Comparison of ENCODE assay signal across 9 cellular contexts in genomic region chr11:124717421-124717785, GRCh38. TPM values are rescaled to one million over a fixed set of nuclear protein-coding genes. Genes with fewer than 3 reads are reported as not detected.
A peak's percentile ranks its signal among the peaks of the same experiment; 100 is the strongest.
DNase-seq lines count a peak whose midpoint lies in the region; ATAC-seq and TF ChIP-seq lines count a peak whose summit lies in the region.
"Had no signal": no experiment of that assay in that cellular context is flagged by ENCODE, and none has a peak within 500 bp of the region (broad histone marks: within the 10 kb centered on the region; RNA-seq: fewer than 3 reads in every experiment).

No MANE protein-coding gene starts in this region.

- TF ChIP-seq POLR2A in ovary (IDR thresholded peaks at IDR 0.05): no peak

- H3K4me3 ChIP-seq in fibroblast of pulmonary artery (replicated peaks; ENCODE audit: low read depth, low read length): peak overlapping the region; percentile 41
- no peak overlapping the region for H3K4me3 ChIP-seq in ovary

- DNase-seq in M059J (ENCODE audit: low read depth): peak; percentile 27
- DNase-seq in fibroblast of pulmonary artery (ENCODE audit: low read depth): peak; percentile 61
- DNase-seq in renal cortical epithelial cell (ENCODE audit: low read depth): peak; percentile 13
- no peak for DNase-seq in NOMO-1 treated with dmso at 0.1 percent for 144 hours (lab: John Stamatoyannopoulos, UW; ENCODE audit: unreplicated experiment)
- no peak for DNase-seq in caudate nucleus (lab: John Stamatoyannopoulos, UW)
- DNase-seq in ovary: no peak
- no peak for DNase-seq in SHP77 (lab: John Stamatoyannopoulos, UW)
- DNase-seq: SW 1271 had no signal

- TF ChIP-seq EP300 in ovary (IDR thresholded peaks at IDR 0.05): no peak

- peak; percentile 70 for ATAC-seq in GM19395 (IDR thresholded peaks at IDR 0.05; ENCODE audit: unreplicated experiment)

- intact Hi-C loops in ovary (cut with DNase I): no loop called here

- TF ChIP-seq CTCF in fibroblast of pulmonary artery (IDR thresholded peaks at IDR 0.05; ENCODE audit: low read length, missing control alignments) (no peak), ovary (IDR thresholded peaks at IDR 0.05) (no peak)

- WGBS in ovary, 3 donors: 10 to 17% (median 13%) methylated on average over 7 of the region's 7 CpGs

- H3K27ac ChIP-seq in caudate nucleus (ENCODE audit: low read depth, low read length) (no peak overlapping the region), ovary (peak overlapping the region in 1 of 2 donors; percentile 13)

- no peaks in the 10 kb centered on the region for H3K4me1 ChIP-seq in ovary (ENCODE audit: insufficient read depth)

- no peaks in the 10 kb centered on the region for H3K9me3 ChIP-seq in ovary

- H3K27me3 ChIP-seq in ovary: no peaks in the 10 kb centered on the region

- H3K36me3 ChIP-seq in ovary: no peaks in the 10 kb centered on the region

RNA-seq across cellular contexts. Expression of gene NRGN, which starts 22.3 kb away (rescaled TPM):
- total RNA-seq in M059J (2014; rRNA removed; shearing (Covaris generic)): 12.1 and 21.2 TPM in 2 replicates
- total RNA-seq in renal cortical epithelial cell (0.10 TPM in 1 of 2 replicates, not detected in the other), ovary (1 to 10 TPM in 6 of 7 donors, not detected in 1; 1.1 to 7.0 (median 4.2) TPM)
- polyA plus RNA-seq in ovary: 1 to 10 TPM; 3.3 to 5.1 TPM

RNA-seq across cellular contexts. Expression of gene VSIG2, which starts 34.7 kb away (rescaled TPM):
- total RNA-seq in M059J (2014; rRNA removed; shearing (Covaris generic)): not detected in 2 replicates
- total RNA-seq in renal cortical epithelial cell (0.10 TPM in 1 of 2 replicates, not detected in the other), ovary (10 to 100 TPM in 1 of 7 donors, 1 to 10 TPM in 3, under 1 TPM in 2, not detected in 1; 0.38 to 27.1 (median 1.8) TPM)
- polyA plus RNA-seq in ovary: under 1 TPM; 0.30 to 0.48 TPM

RNA-seq across cellular contexts. Expression of gene SPA17, which starts 43.7 kb away (rescaled TPM):
- 29.9 and 43.4 TPM in 2 replicates for total RNA-seq in M059J (2014; rRNA removed; shearing (Covaris generic))
- total RNA-seq in renal cortical epithelial cell (11.3 and 22.6 TPM in 2 replicates), ovary (10 to 100 TPM in 1 of 7 donors, 1 to 10 TPM in 6; 1.3 to 30.1 (median 3.0) TPM)
- polyA plus RNA-seq in ovary: 10 to 100 TPM in 1 of 2 donors, 1 to 10 TPM in 1; 2.3 to 10.4 TPM

RNA-seq across cellular contexts. Expression of gene SIAE, which starts 43.9 kb away (rescaled TPM):
- total RNA-seq in M059J (2014; rRNA removed; shearing (Covaris generic)): 14.9 and 18.0 TPM in 2 replicates
- total RNA-seq in renal cortical epithelial cell: 8.7 and 36.5 TPM in 2 replicates
- total RNA-seq in ovary: 10 to 100 TPM in 3 of 7 donors, 1 to 10 TPM in 4; 2.3 to 14.7 (median 8.1) TPM
- 10 to 100 TPM in 1 of 2 donors, 1 to 10 TPM in 1; 5.1 to 18.8 TPM for polyA plus RNA-seq in ovary

RNA-seq across cellular contexts. Expression of gene ESAM, which starts 44.7 kb away (rescaled TPM):
- 0.74 and 0.99 TPM in 2 replicates for total RNA-seq in M059J (2014; rRNA removed; shearing (Covaris generic))
- total RNA-seq in renal cortical epithelial cell (0.50 and 1.4 TPM in 2 replicates), ovary (10 to 100 TPM in 4 of 7 donors, 1 to 10 TPM in 3; 7.3 to 28.4 (median 11.2) TPM)
- 10 to 100 TPM; 40.7 to 46.6 TPM for polyA plus RNA-seq in ovary

Comparison
In these comparisons a context has a peak if more than half of its experiments do, and no peak if none do; other contexts are left out.
1. DNase-seq: peak in M059J (single experiment), fibroblast of pulmonary artery (single experiment) and renal cortical epithelial cell (single experiment); none in NOMO-1 treated with dmso at 0.1 percent for 144 hours (single experiment), caudate nucleus (0 of 61), ovary (0 of 5) and SHP77 (0 of 2).